Comparison of ENCODE assay signal across 16 cellular contexts in the genomic region with DNA sequence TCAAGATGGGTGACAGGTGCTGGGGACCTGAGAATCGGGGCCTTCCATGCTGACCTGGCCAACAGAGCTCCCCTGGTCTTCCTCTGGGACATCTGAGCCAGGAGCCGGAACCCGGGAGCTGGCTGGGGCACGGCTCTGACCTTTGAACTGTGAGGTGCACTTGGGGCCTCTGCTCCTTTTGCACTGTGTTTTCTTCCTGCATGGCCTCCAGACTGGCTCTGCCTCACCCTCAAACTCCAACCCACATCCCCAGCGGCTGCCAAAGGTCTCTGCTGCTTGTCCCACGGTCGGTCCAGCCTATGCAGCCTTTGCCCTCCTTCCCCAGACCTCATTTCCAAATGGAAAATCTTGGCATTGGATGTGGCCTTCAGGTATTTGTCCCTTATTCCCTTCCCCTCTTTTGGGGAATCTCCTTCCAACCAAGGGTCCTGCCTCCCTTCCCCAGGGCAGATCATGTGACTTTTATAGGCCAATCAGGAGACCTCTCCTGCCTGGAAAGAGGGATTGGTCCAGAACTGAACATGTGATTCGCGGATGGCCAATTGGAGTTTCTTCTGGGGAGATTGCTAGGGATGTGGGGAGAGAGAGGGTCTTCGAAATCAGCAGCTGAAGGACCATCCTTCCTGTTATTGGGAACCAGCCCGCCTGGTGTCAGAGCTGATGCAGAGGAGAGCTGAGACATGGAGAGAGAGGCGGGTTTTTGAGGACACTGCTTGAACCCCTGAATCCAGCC.
DNase-seq lines count a peak whose midpoint lies in the region; ATAC-seq and TF ChIP-seq lines count a peak whose summit lies in the region.
"Had no signal": no experiment of that assay in that cellular context is flagged by ENCODE, and none has a peak within 500 bp of the region (broad histone marks: within the 10 kb centered on the region; RNA-seq: fewer than 3 reads in every experiment).

No MANE protein-coding gene starts in this region.

- DNase-seq in Peyer's patch (peak in 2 of 3 donors; percentile 57 to 58), coronary artery (ENCODE audit: low spot score) (peak; percentile 60), lung (ENCODE audit: low spot score) (peak; percentile 25), transverse colon (peak; percentile 19), HCEC 1CT (no peak), HPDE6-E6E7 (ENCODE audit: extremely low spot score) (no peak)
- DNase-seq: CD8-positive, alpha-beta memory T cell; GF-D8; Kasumi-1; NCI-H2029; NCI-H2171 treated with DMSO at 0.1 percent for 48 hours; NCI-H510A treated with DMSO at 0.1 percent for 48 hours; SHP77 had no signal

- H3K36me3 ChIP-seq in Peyer's patch (no peaks in the 10 kb centered on the region), lung (ENCODE audit: control insufficient read depth in 2 of 2, insufficient read depth in 2 of 2, low read length in 2 of 2) (no peaks in the 10 kb centered on the region), transverse colon (no peaks in the 10 kb centered on the region)

- no peak overlapping the region for H3K4me3 ChIP-seq in Peyer's patch
- no peak overlapping the region for H3K4me3 ChIP-seq in coronary artery
- H3K4me3 ChIP-seq in lung: no peak overlapping the region
- no peak overlapping the region for H3K4me3 ChIP-seq in transverse colon
- H3K4me3 ChIP-seq: GM23338 had no signal

- intact Hi-C loops in transverse colon (cut with DNase I; ENCODE audit: low total_unique reads): no loop called here

- H3K9me3 ChIP-seq in Peyer's patch (no peaks in the 10 kb centered on the region), lung (ENCODE audit: control insufficient read depth in 2 of 2, insufficient read depth in 1 of 2, low read length in 1 of 2) (peaks cover 0 to 10% of the 10 kb centered on the region in 2 donors), transverse colon (no peaks in the 10 kb centered on the region)

- in situ Hi-C loops in transverse colon (cut with MboI; ENCODE audit: low pct_ligation_motif_present in 1 of 4, low pct_unique_long_range_greater_than_20kb in 1 of 4, low sequenced_read_pairs in 3 of 4): no loop called here

- H3K27me3 ChIP-seq in Peyer's patch (no peaks in the 10 kb centered on the region), lung (ENCODE audit: control insufficient read depth, insufficient read depth) (no peaks in the 10 kb centered on the region), transverse colon (no peaks in the 10 kb centered on the region)

- ATAC-seq in lung (ENCODE audit: insufficient read depth, low FRiP score) (no peak), GM18519 (IDR thresholded peaks at IDR 0.05; ENCODE audit: low FRiP score, unreplicated experiment) (no peak)
- ATAC-seq: GM23338, Panc1 had no signal

- H3K27ac ChIP-seq in Peyer's patch (no peak overlapping the region), coronary artery (no peak overlapping the region), lung (ENCODE audit: low read depth in 1 of 2, low read length in 1 of 2) (no peak overlapping the region), transverse colon (no peak overlapping the region)

- whole genome bisulfite sequencing in lung, 2 donors: 90 to 92% methylated on average over 12 of the region's 12 CpGs
- 65 to 71% methylated on average over 5 to 12 of the region's 12 CpGs for WGBS in transverse colon (ENCODE audit: low coverage in 1 of 2), 2 donors

- TF ChIP-seq CTCF in Peyer's patch (IDR thresholded peaks at IDR 0.05) (no peak), coronary artery (IDR thresholded peaks at IDR 0.05) (no peak), lung (IDR thresholded peaks at IDR 0.05; ENCODE audit: control extremely low read depth, extremely low read depth) (no peak), transverse colon (IDR thresholded peaks at IDR 0.05) (no peak)

- H3K4me1 ChIP-seq in Peyer's patch (no peaks in the 10 kb centered on the region), lung (ENCODE audit: control insufficient read depth in 2 of 2, insufficient read depth in 2 of 2, low read length in 2 of 2) (no peaks in the 10 kb centered on the region), transverse colon (peaks cover 0 to 2% (median 0%) of the 10 kb centered on the region in 4 donors)

- TF ChIP-seq POLR2A in Peyer's patch (IDR thresholded peaks at IDR 0.05): no peak
- TF ChIP-seq POLR2A in transverse colon (IDR thresholded peaks at IDR 0.05): no peak

- TF ChIP-seq EP300 in transverse colon (IDR thresholded peaks at IDR 0.05; ENCODE audit: low read depth): no peak

Comparison
In these comparisons a context has a peak if more than half of its experiments do, and no peak if none do; other contexts are left out.
1. DNase-seq: peak in Peyer's patch (2 of 3), coronary artery (single experiment), lung (single experiment) and transverse colon (single experiment); none in HCEC 1CT (single experiment) and HPDE6-E6E7 (single experiment).